8 cellular contexts compared by ENCODE assay signal in genomic region chr11:1050581-1051355, GRCh38. TPM values are rescaled to one million over a fixed set of nuclear protein-coding genes. Genes with fewer than 3 reads are reported as not detected.
DNase-seq lines count a peak whose midpoint lies in the region; ATAC-seq and TF ChIP-seq lines count a peak whose summit lies in the region.

No MANE protein-coding gene starts in this region.

- H3K4me3 ChIP-seq in BLaER1 treated with 17β-estradiol and CSF1 and Interleukin-3, amounts not matched to agents 10 nM and 100 nM: peak overlapping the region in 1 of 10 experiments; percentile 16; a peak in 3 of 20 replicates
- no peak overlapping the region for H3K4me3 ChIP-seq in right atrium auricular region

- H3K4me3 Mint-ChIP-seq in T-cell: no peak overlapping the region
- H3K4me3 Mint-ChIP-seq in activated naive CD8-positive, alpha-beta T cell treated with anti-CD3 and anti-CD28 coated beads, Interleukin-2, amount 50 U/mL, for 24 hours: no peak overlapping the region

- POLR2A ChIA-PET in T-cell (lab: Charles Lee): no interaction called here

- ATAC-seq in GM21423 (IDR thresholded peaks at IDR 0.05; ENCODE audit: unreplicated experiment): peak; percentile 65
- peak; percentile 95 to 99 (median 98) for ATAC-seq in T-cell (replicated peaks in 1 of 4)
- peak; percentile 89 for ATAC-seq in activated naive CD8-positive, alpha-beta T cell treated with anti-CD3 and anti-CD28 coated beads, Interleukin-2, amount 50 U/mL, for 24 hours
- ATAC-seq in sciatic nerve: peak; percentile 90
- no peak for ATAC-seq in HG03460 (IDR thresholded peaks at IDR 0.05; ENCODE audit: unreplicated experiment)

- peaks cover 0 to 4% (median 2%) of the 10 kb centered on the region in 3 donors for H3K4me1 Mint-ChIP-seq in T-cell
- H3K4me1 Mint-ChIP-seq in activated naive CD8-positive, alpha-beta T cell treated with anti-CD3 and anti-CD28 coated beads, Interleukin-2, amount 50 U/mL, for 24 hours: no peaks in the 10 kb centered on the region

- H3K36me3 ChIP-seq in BLaER1 treated with 17β-estradiol and CSF1 and Interleukin-3, amounts not matched to agents 10 nM and 100 nM: no peaks in the 10 kb centered on the region
- H3K36me3 ChIP-seq in right atrium auricular region: no peaks in the 10 kb centered on the region

- peak; percentile 70 to 90 for TF ChIP-seq CTCF in right atrium auricular region (IDR thresholded peaks at IDR 0.05)

- peaks cover 0 to 1% (median 0%) of the 10 kb centered on the region in 11 experiments; a peak in 2 of 22 replicates for H3K9me3 ChIP-seq in BLaER1 treated with 17β-estradiol and CSF1 and Interleukin-3, amounts not matched to agents 10 nM and 100 nM (replicated peaks in 1 of 11)
- no peaks in the 10 kb centered on the region for H3K9me3 ChIP-seq in right atrium auricular region

- H3K27me3 Mint-ChIP-seq in T-cell: peaks cover 4 to 24% of the 10 kb centered on the region in 2 donors
- H3K27me3 Mint-ChIP-seq in activated naive CD8-positive, alpha-beta T cell treated with anti-CD3 and anti-CD28 coated beads, Interleukin-2, amount 50 U/mL, for 24 hours: peaks cover 13% of the 10 kb centered on the region

- H3K9ac ChIP-seq in BLaER1 treated with 17β-estradiol and CSF1 and Interleukin-3, amounts not matched to agents 10 nM and 100 nM: peak overlapping the region in 5 of 11 experiments; percentile 30 to 69 (median 49); a peak in 8 of 22 replicates

- CTCF ChIA-PET in T-cell (lab: Charles Lee): interaction anchor here (0.6 to 1.4 kb wide), 5 partner anchors 123 to 203 kb away, joined by 3 to 11 read pairs (median 4); no protein-coding TSS in a partner anchor

- no peak overlapping the region for H3K27ac Mint-ChIP-seq in T-cell
- H3K27ac Mint-ChIP-seq in activated naive CD8-positive, alpha-beta T cell treated with anti-CD3 and anti-CD28 coated beads, Interleukin-2, amount 50 U/mL, for 24 hours: no peak overlapping the region

- H4K20me1 ChIP-seq in BLaER1 treated with 17β-estradiol and CSF1 and Interleukin-3, amounts not matched to agents 10 nM and 100 nM: peaks cover 0 to 24% (median 0%) of the 10 kb centered on the region in 11 experiments; a peak in 2 of 22 replicates

- intact Hi-C loops in sciatic nerve (cut with DNase I): loop anchor here (5.0 kb wide), 1 partner anchor 198 kb away; no protein-coding TSS in a partner anchor

- H3K27ac ChIP-seq in BLaER1 treated with 17β-estradiol and CSF1 and Interleukin-3, amounts not matched to agents 10 nM and 100 nM: peak overlapping the region in 1 of 11 experiments; percentile 44; a peak in 2 of 22 replicates
- H3K27ac ChIP-seq in right atrium auricular region: no peak overlapping the region

- no peaks in the 10 kb centered on the region for H3K27me3 ChIP-seq in BLaER1 treated with 17β-estradiol and CSF1 and Interleukin-3, amounts not matched to agents 10 nM and 100 nM
- no peaks in the 10 kb centered on the region for H3K27me3 ChIP-seq in right atrium auricular region

- peak; percentile 74 for DNase-seq in NCI-H1092 treated with DMSO at 0.1 percent for 48 hours (lab: John Stamatoyannopoulos, UW)
- peak; percentile 30 to 74 (median 61) for DNase-seq in T-cell
- peak; percentile 76 for DNase-seq in activated naive CD8-positive, alpha-beta T cell treated with anti-CD3 and anti-CD28 coated beads, Interleukin-2, amount 50 U/mL, for 24 hours
- no peak for DNase-seq in right atrium auricular region (ENCODE audit: low spot score)
- DNase-seq in sciatic nerve (ENCODE audit: low spot score): no peak

- H3K9me3 Mint-ChIP-seq in T-cell: no peaks in the 10 kb centered on the region
- no peaks in the 10 kb centered on the region for H3K9me3 Mint-ChIP-seq in activated naive CD8-positive, alpha-beta T cell treated with anti-CD3 and anti-CD28 coated beads, Interleukin-2, amount 50 U/mL, for 24 hours

- peak overlapping the region; percentile 52 to 89 (median 69); a peak in 21 of 22 replicates for H3K4me2 ChIP-seq in BLaER1 treated with 17β-estradiol and CSF1 and Interleukin-3, amounts not matched to agents 10 nM and 100 nM

- H3K36me3 Mint-ChIP-seq in T-cell: no peaks in the 10 kb centered on the region
- H3K36me3 Mint-ChIP-seq in activated naive CD8-positive, alpha-beta T cell treated with anti-CD3 and anti-CD28 coated beads, Interleukin-2, amount 50 U/mL, for 24 hours (ENCODE audit: low read depth): no peaks in the 10 kb centered on the region

- peaks cover 34 to 100% (median 92%) of the 10 kb centered on the region in 10 experiments for H3K4me1 ChIP-seq in BLaER1 treated with 17β-estradiol and CSF1 and Interleukin-3, amounts not matched to agents 10 nM and 100 nM
- H3K4me1 ChIP-seq in right atrium auricular region: peaks cover 0 to 22% of the 10 kb centered on the region in 2 donors

RNA-seq across cellular contexts. Expression of gene MUC6, which starts 14.2 kb away (rescaled TPM):
- total RNA-seq in T-cell: under 1 TPM in 3 of 5 donors, not detected in 2; 0.09 to 0.30 (median 0.23) TPM
- not detected for total RNA-seq in right atrium auricular region
- not detected for total RNA-seq in sciatic nerve

RNA-seq across cellular contexts. Expression of gene MUC2, which starts 23.9 kb away (rescaled TPM):
- total RNA-seq in T-cell: 1 to 10 TPM in 1 of 5 donors, under 1 TPM in 2, not detected in 2; 0.12 to 1.4 (median 0.53) TPM
- not detected for total RNA-seq in right atrium auricular region
- not detected for total RNA-seq in sciatic nerve

Comparison
In these comparisons a context has a peak if more than half of its experiments do, and no peak if none do; other contexts are left out.
1. DNase-seq: peak in NCI-H1092 treated with DMSO at 0.1 percent for 48 hours (single experiment), T-cell (34 of 34) and activated naive CD8-positive, alpha-beta T cell treated with anti-CD3 and anti-CD28 coated beads, Interleukin-2, amount 50 U/mL, for 24 hours (single experiment); none in right atrium auricular region (single experiment) and sciatic nerve (single experiment).